In the genomic region with DNA sequence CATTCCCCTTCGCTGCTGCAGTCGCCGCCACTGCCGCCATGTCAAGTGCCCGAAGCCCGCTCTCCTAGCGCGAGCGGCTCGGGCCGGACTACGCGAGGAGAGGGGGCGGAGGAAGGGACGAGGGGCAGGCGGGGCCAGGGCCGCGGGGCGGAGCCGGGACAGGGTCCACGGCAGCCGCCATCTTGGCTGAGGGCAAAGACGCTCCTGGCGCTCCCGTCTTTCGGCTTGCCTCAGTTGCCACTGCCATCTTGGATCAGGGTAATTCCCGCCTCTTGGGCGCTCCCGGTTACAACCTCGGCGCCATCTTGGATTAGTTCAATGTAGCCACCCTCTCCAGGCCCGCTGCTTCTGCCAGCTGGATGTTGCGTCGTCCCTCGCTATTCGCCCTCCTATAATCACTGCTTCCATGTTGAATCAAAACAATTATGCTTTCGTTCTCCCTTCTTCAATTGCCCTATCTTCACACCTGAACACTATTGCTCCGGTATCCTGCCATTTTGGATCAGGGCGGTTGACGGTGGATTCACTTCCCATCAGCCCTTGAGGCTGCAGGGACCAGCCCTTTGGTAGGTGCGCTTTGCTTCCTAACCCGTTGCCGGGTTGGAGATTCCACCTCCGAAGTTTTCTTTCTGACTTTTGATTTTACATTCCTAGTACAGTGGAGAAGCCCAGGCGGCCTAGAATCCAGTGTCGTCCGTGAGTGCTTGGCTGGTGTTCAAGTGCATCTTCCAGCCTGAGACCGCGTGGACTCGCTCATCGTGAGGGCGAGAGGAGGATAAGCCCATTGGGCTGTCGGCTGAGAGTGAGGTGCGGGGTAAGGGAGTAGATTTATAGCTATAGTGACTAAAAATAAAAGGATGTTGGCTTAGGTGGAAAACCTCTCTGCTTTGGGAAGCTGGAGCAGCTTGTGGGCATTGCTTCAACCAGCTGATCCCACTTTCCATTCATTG, we compare ENCODE assay signal across 8 cellular contexts. TPM values are rescaled to one million over a fixed set of nuclear protein-coding genes. Genes with fewer than 3 reads are reported as not detected.
DNase-seq lines count a peak whose midpoint lies in the region; ATAC-seq and TF ChIP-seq lines count a peak whose summit lies in the region.

A gene with protein sequence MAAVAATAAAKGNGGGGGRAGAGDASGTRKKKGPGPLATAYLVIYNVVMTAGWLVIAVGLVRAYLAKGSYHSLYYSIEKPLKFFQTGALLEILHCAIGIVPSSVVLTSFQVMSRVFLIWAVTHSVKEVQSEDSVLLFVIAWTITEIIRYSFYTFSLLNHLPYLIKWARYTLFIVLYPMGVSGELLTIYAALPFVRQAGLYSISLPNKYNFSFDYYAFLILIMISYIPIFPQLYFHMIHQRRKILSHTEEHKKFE (minus strand): TSS at position 66 of the 950 bp plus-strand sequence. CDS start 26 bp downstream, at position 40.

- H3K27me3 Mint-ChIP-seq in activated T-cell treated with anti-CD3 and anti-CD28 coated beads, Interleukin-2, amount 50 U/mL, for 4 hours (ENCODE audit: low read depth) = no peaks in the 10 kb centered on the region

- DNase-seq in DMS53 (lab: John Stamatoyannopoulos, UW) (peak; percentile 97), KG1 (lab: John Stamatoyannopoulos, UW) (peak; percentile 96), Panc1 (ENCODE audit: low read depth, low spot score) (peak; percentile 93)
- peak; percentile 91 for DNase-seq in activated T-cell treated with anti-CD3 and anti-CD28 coated beads, Interleukin-2, amount 50 U/mL, for 4 hours
- DNase-seq in stimulated activated CD8-positive, alpha-beta memory T cell treated with anti-CD3 and anti-CD28 coated beads, Interleukin-7, amount 100 ng/mL, for 24 hours (ENCODE audit: low read depth) = peak; percentile 89

- peaks cover 28% of the 10 kb centered on the region for H3K4me1 ChIP-seq in Panc1 (ENCODE audit: control insufficient read depth, insufficient read depth, low read length)
- H3K4me1 ChIP-seq in muscle layer of colon (ENCODE audit: insufficient read depth, low read length) = peaks cover 9% of the 10 kb centered on the region

- TF ChIP-seq CTCF in Panc1 (IDR thresholded peaks at IDR 0.05) = no peak

- H3K36me3 Mint-ChIP-seq in activated T-cell treated with anti-CD3 and anti-CD28 coated beads, Interleukin-2, amount 50 U/mL, for 4 hours (ENCODE audit: insufficient read depth) = peaks cover 22% of the 10 kb centered on the region

- no peaks in the 10 kb centered on the region for H3K9me3 Mint-ChIP-seq in activated T-cell treated with anti-CD3 and anti-CD28 coated beads, Interleukin-2, amount 50 U/mL, for 4 hours

- H3K9ac ChIP-seq in muscle layer of colon (ENCODE audit: low read length) = peak within 1 kb of the TSS; percentile 44

- H3K27me3 ChIP-seq in Panc1 (ENCODE audit: control insufficient read depth, insufficient read depth, low read length) (no peaks in the 10 kb centered on the region), muscle layer of colon (ENCODE audit: control insufficient read depth in 1 of 2, insufficient read depth in 2 of 2, low read length in 2 of 2) (no peaks in the 10 kb centered on the region)

- POLR2A ChIA-PET in Panc1 (lab: Charles Lee) = interaction anchor here (0.7 kb wide), 1 partner anchor 37 kb away, joined by 3 read pairs; no protein-coding TSS in a partner anchor

- no peak within 1 kb of the TSS for H3K4me3 Mint-ChIP-seq in activated T-cell treated with anti-CD3 and anti-CD28 coated beads, Interleukin-2, amount 50 U/mL, for 4 hours

- H3K36me3 ChIP-seq in Panc1 (ENCODE audit: control insufficient read depth, insufficient read depth, low read length) = peaks cover 11% of the 10 kb centered on the region
- peaks cover 8% of the 10 kb centered on the region for H3K36me3 ChIP-seq in muscle layer of colon (ENCODE audit: insufficient read depth, low read length)

- in situ Hi-C loops in Panc1 (cut with HindIII; ENCODE audit: low pct_unique_long_range_greater_than_20kb, low sequenced_read_pairs) = no loop called here

- CTCF ChIA-PET in Panc1 (lab: Charles Lee) = interaction anchor here (1.0 to 1.2 kb wide), 2 partner anchors 11 to 20 kb away, joined by 3 to 4 read pairs; no protein-coding TSS in a partner anchor

- peak within 1 kb of the TSS; percentile 92 to 98 for H3K4me3 ChIP-seq in Panc1 (ENCODE audit: low read depth in 2 of 2, low read length in 2 of 2)
- H3K4me3 ChIP-seq in muscle layer of colon (ENCODE audit: low read depth in 1 of 2, low read length in 2 of 2) = peak within 1 kb of the TSS; percentile 86 to 93

- H3K4me1 Mint-ChIP-seq in activated T-cell treated with anti-CD3 and anti-CD28 coated beads, Interleukin-2, amount 50 U/mL, for 4 hours (ENCODE audit: low read depth) = peaks cover 21% of the 10 kb centered on the region

- no TSS peak for BruUV-seq in Panc1 (replicated peaks; lab: Mats Ljungman, UMichigan)

- ATAC-seq in GM21723 (IDR thresholded peaks at IDR 0.05; ENCODE audit: unreplicated experiment) = peak; percentile 89
- peak; percentile 96 for ATAC-seq in Panc1
- peak; percentile 94 for ATAC-seq in activated T-cell treated with anti-CD3 and anti-CD28 coated beads, Interleukin-2, amount 50 U/mL, for 4 hours
- peak; percentile 98 for ATAC-seq in esophagus mucosa

- intact Hi-C loops in Panc1 (cut with micrococcal nuclease; ENCODE audit: unreplicated experiment) = no loop called here

- peaks cover 4% of the 10 kb centered on the region; the same call in 1 of the 2 replicates for H3K9me3 ChIP-seq in Panc1 (ENCODE audit: control insufficient read depth, insufficient read depth, low read depth, low read length)
- H3K9me3 ChIP-seq in muscle layer of colon (ENCODE audit: low read length) = no peaks in the 10 kb centered on the region

- H3K27ac ChIP-seq in Panc1 (ENCODE audit: low read length) (peak within 1 kb of the TSS; percentile 100), muscle layer of colon (ENCODE audit: low read depth, low read length) (peak within 1 kb of the TSS; percentile 96)

RNA-seq across cellular contexts. Expression of the gene that starts here (rescaled TPM):
- total RNA-seq in Panc1 (2021; ENCODE audit: unreplicated experiment) (58.6 TPM), esophagus mucosa (20.3 TPM)
- 19.4 TPM for polyA plus RNA-seq in Panc1 (2012; ENCODE audit: insufficient read length)
- total RNA-seq in activated T-cell treated with anti-CD3 and anti-CD28 coated beads, Interleukin-2, amount 50 U/mL, for 4 hours = 10 to 100 TPM; 20.6 to 27.5 (median 26.8) TPM

Comparison
In these comparisons a context has a peak if more than half of its experiments do, and no peak if none do; other contexts are left out.
1. Peak in every context shown above with its lines: DNase-seq, ATAC-seq, H3K4me3 ChIP-seq and H3K27ac ChIP-seq.